15 cellular contexts compared by ENCODE assay signal in the genomic region with DNA sequence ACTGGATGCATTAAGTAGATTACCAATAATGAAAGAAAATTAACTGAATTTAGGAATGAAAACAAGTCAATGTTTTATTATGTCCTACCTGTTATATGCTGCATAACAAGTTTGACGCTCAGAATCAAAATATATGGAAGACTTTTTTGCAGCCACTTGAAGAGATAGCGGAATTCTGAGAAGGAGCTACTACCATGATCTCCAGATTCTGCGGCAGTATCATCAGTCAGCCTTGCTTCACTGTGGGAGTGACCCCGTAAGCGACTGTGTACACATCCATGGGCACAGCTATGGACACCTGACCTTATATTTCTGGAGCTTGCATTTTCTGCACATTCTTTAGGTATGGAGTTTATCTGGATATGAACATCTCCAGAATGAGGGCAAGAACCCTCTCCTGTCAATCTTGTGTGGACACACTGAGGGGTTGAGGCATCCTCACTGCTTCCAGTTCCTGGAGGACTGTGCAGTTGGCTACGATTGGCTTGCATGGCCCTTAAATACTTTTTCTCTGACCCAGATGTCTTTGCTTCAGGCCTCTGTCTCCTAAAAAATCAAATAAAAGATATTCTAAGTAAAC. TPM values are rescaled to one million over a fixed set of nuclear protein-coding genes. Genes with fewer than 3 reads are reported as not detected.
A peak's percentile ranks its signal among the peaks of the same experiment; 100 is the strongest.
DNase-seq lines count a peak whose midpoint lies in the region; ATAC-seq, FAIRE-seq and TF ChIP-seq lines count a peak whose summit lies in the region.
"Had no signal": no experiment of that assay in that cellular context is flagged by ENCODE, and none has a peak within 500 bp of the region (broad histone marks: within the 10 kb centered on the region; RNA-seq: fewer than 3 reads in every experiment).

No MANE protein-coding gene starts in this region.

- no peak overlapping the region for H3K4me3 ChIP-seq in CD8-positive, alpha-beta memory T cell (ENCODE audit: low read length)
- H3K4me3 ChIP-seq in Loucy (ENCODE audit: low read length, poor library complexity, severe bottlenecking) (peak overlapping the region; percentile 83), K562 (no peak overlapping the region), neural progenitor cell (no peak overlapping the region)

- TF ChIP-seq EP300 in K562 (IDR thresholded peaks at IDR 0.05; ENCODE audit: low read length) = no peak

- no peak for TF ChIP-seq POLR2A in K562 (conservative IDR thresholded peaks at IDR 0.05)

- no peak overlapping the region for H2AFZ ChIP-seq in Loucy (ENCODE audit: low read length)
- H2AFZ ChIP-seq in K562 (ENCODE audit: low read depth, low read length) = no peak overlapping the region
- no peak overlapping the region for H2AFZ ChIP-seq in neural progenitor cell (replicated peaks)

- no peaks in the 10 kb centered on the region for H3K27me3 ChIP-seq in CD8-positive, alpha-beta memory T cell (ENCODE audit: insufficient read depth, low read length, poor library complexity, severe bottlenecking)
- no peaks in the 10 kb centered on the region for H3K27me3 ChIP-seq in Loucy (ENCODE audit: insufficient read depth, low read length, poor library complexity, severe bottlenecking)
- H3K27me3 ChIP-seq in K562 (ENCODE audit: control insufficient read depth in 2 of 2, insufficient read depth in 2 of 2, low read length in 2 of 2) = no peaks in the 10 kb centered on the region
- H3K27me3 ChIP-seq in neural progenitor cell = peaks cover 28% of the 10 kb centered on the region

- no peak for FAIRE-seq in K562 (lab: Jason Lieb, UNC)
- FAIRE-seq: HTR-8/SVneo had no signal

- peaks cover 0 to 30% (median 5%) of the 10 kb centered on the region in 3 donors for H3K36me3 Mint-ChIP-seq in CD8-positive, alpha-beta memory T cell
- peaks cover 6% of the 10 kb centered on the region for H3K36me3 Mint-ChIP-seq in neural progenitor cell

- H3K9me3 Mint-ChIP-seq in CD8-positive, alpha-beta memory T cell = no peaks in the 10 kb centered on the region
- no peaks in the 10 kb centered on the region for H3K9me3 Mint-ChIP-seq in neural progenitor cell
- H3K9me3 Mint-ChIP-seq: memory B cell had no signal

- H3K4me1 Mint-ChIP-seq in CD8-positive, alpha-beta memory T cell = peaks cover 26 to 42% (median 34%) of the 10 kb centered on the region in 3 donors
- peaks cover 18% of the 10 kb centered on the region for H3K4me1 Mint-ChIP-seq in neural progenitor cell

- H3K9me1 ChIP-seq in K562 (ENCODE audit: control insufficient read depth, insufficient read depth, low read length) = no peaks in the 10 kb centered on the region

- no TSS peak for BruUV-seq in K562 (replicated peaks; lab: Mats Ljungman, UMichigan)

- no peak for DNase-seq in CD8-positive, alpha-beta memory T cell
- DNase-seq in K562 (ENCODE audit: extremely low read depth in 1 of 4, low spot score in 3 of 4) = no peak
- DNase-seq in neural progenitor cell (ENCODE audit: low spot score) = no peak
- DNase-seq in stimulated activated CD4-positive, alpha-beta T cell treated with anti-CD3 and anti-CD28 coated beads, Interleukin-12 subunit alpha, Interleukin-12 subunit beta, amount 100 ng/mL, for 4 hours = no peak
- DNase-seq in NCI-H1092 (lab: John Stamatoyannopoulos, UW) = no peak
- no peak for DNase-seq in DMS 273 treated with DMSO at 0.1 percent for 48 hours (lab: John Stamatoyannopoulos, UW)
- DNase-seq: DMS153, NCI-H1694, NCI-H82, substantia nigra had no signal

- ATAC-seq in K562 = no peak
- ATAC-seq: HCT116 had no signal

- H3K9ac ChIP-seq in Loucy (ENCODE audit: low read depth, low read length, poor library complexity, severe bottlenecking) (peak overlapping the region; percentile 75), K562 (ENCODE audit: insufficient read depth in 1 of 2, low read depth in 2 of 2, low read length in 2 of 2) (peak overlapping the region in 1 of 2 experiments; percentile 61; a peak in 1 of 4 replicates), neural progenitor cell (no peak overlapping the region)

- H4K20me1 ChIP-seq in Loucy (ENCODE audit: insufficient read depth, low read length, poor library complexity, severe bottlenecking) = no peaks in the 10 kb centered on the region
- H4K20me1 ChIP-seq in K562 (replicated peaks; ENCODE audit: control insufficient read depth, insufficient read depth, low read length) = no peaks in the 10 kb centered on the region
- H4K20me1 ChIP-seq in neural progenitor cell (ENCODE audit: low read depth) = no peaks in the 10 kb centered on the region

- CTCF ChIA-PET in CD8-positive, alpha-beta memory T cell (lab: Charles Lee) = no interaction called here
- CTCF ChIA-PET in K562 (lab: Yijun Ruan, JAX; ENCODE audit: low intra/inter-chr PET ratio) = no interaction called here

- in situ Hi-C loops in K562 (cut with MboI) = no loop called here

- no peaks in the 10 kb centered on the region for H3K27me3 Mint-ChIP-seq in CD8-positive, alpha-beta memory T cell
- peaks cover 3% of the 10 kb centered on the region for H3K27me3 Mint-ChIP-seq in neural progenitor cell (ENCODE audit: insufficient read depth, low read depth)
- H3K27me3 Mint-ChIP-seq: memory B cell had no signal

- 70% methylated on average over 6 of the region's 6 CpGs for WGBS in K562 (ENCODE audit: insufficient coverage, low coverage, missing lambda C conversion rate)

- no peak overlapping the region for H3K27ac ChIP-seq in CD8-positive, alpha-beta memory T cell (ENCODE audit: low read depth, low read length)
- H3K27ac ChIP-seq in K562 (ENCODE audit: extremely low read depth, low read depth, low read length) (no peak overlapping the region), neural progenitor cell (no peak overlapping the region)
- H3K27ac ChIP-seq: SK-N-MC had no signal

- H3F3A ChIP-seq in Loucy (ENCODE audit: low read depth) (no peaks in the 10 kb centered on the region), neural progenitor cell (ENCODE audit: low read depth) (peaks cover 17% of the 10 kb centered on the region)

- peak overlapping the region; percentile 89 to 98 (median 94) for H3K4me3 Mint-ChIP-seq in CD8-positive, alpha-beta memory T cell
- H3K4me3 Mint-ChIP-seq in neural progenitor cell = peak overlapping the region; percentile 75

- no peak for TF ChIP-seq RAD21 in K562 (CRISPR knock-in tag; conservative IDR thresholded peaks at IDR 0.05 in 1 of 2, IDR thresholded peaks at IDR 0.05 in 1 of 2)

- POLR2A ChIA-PET in CD8-positive, alpha-beta memory T cell (lab: Charles Lee) = no interaction called here
- POLR2A ChIA-PET in K562 (lab: Yijun Ruan, JAX) = interaction anchor here (0.6 kb wide), 1 partner anchor 255 kb away, joined by 3 read pairs; a partner anchor contains a TSS

- H3K27ac Mint-ChIP-seq in CD8-positive, alpha-beta memory T cell = peak overlapping the region in 5 of 8 donors; percentile 9 to 90 (median 47)
- no peak overlapping the region for H3K27ac Mint-ChIP-seq in neural progenitor cell

- H3K79me2 ChIP-seq in Loucy (ENCODE audit: insufficient read depth, low read length) (peaks cover 14% of the 10 kb centered on the region; the same call in 1 of the 2 replicates), K562 (ENCODE audit: control insufficient read depth, insufficient read depth, low read length) (peaks cover 12% of the 10 kb centered on the region; the same call in 2 of the 3 replicates), neural progenitor cell (ENCODE audit: low read depth) (no peaks in the 10 kb centered on the region)

- peaks cover 4% of the 10 kb centered on the region for H3K36me3 ChIP-seq in CD8-positive, alpha-beta memory T cell (ENCODE audit: insufficient read depth, low read length)
- H3K36me3 ChIP-seq in Loucy (ENCODE audit: insufficient read depth, low read length) = no peaks in the 10 kb centered on the region
- peaks cover 9% of the 10 kb centered on the region; the same call in 1 of the 3 replicates for H3K36me3 ChIP-seq in K562 (ENCODE audit: control insufficient read depth, insufficient read depth, low read length)
- H3K36me3 ChIP-seq in neural progenitor cell = no peaks in the 10 kb centered on the region

- H3K9me3 ChIP-seq in CD8-positive, alpha-beta memory T cell (ENCODE audit: low read length) = no peaks in the 10 kb centered on the region
- H3K9me3 ChIP-seq in Loucy (ENCODE audit: insufficient read depth, low read depth, low read length) = no peaks in the 10 kb centered on the region
- H3K9me3 ChIP-seq in K562 (replicated peaks; ENCODE audit: control insufficient read depth, insufficient read depth, low read depth, low read length) = no peaks in the 10 kb centered on the region
- no peaks in the 10 kb centered on the region for H3K9me3 ChIP-seq in neural progenitor cell (ENCODE audit: low read depth)

- H3K4me1 ChIP-seq in CD8-positive, alpha-beta memory T cell (ENCODE audit: insufficient read depth, low read length) = peaks cover 21% of the 10 kb centered on the region
- peaks cover 18% of the 10 kb centered on the region for H3K4me1 ChIP-seq in Loucy (ENCODE audit: insufficient read depth, low read length, poor library complexity, severe bottlenecking)
- peaks cover 5 to 11% of the 10 kb centered on the region in 2 experiments; a peak in 4 of 5 replicates for H3K4me1 ChIP-seq in K562 (replicated peaks in 1 of 2; ENCODE audit: control insufficient read depth in 2 of 2, insufficient read depth in 2 of 2, low read length in 2 of 2)
- peaks cover 4% of the 10 kb centered on the region for H3K4me1 ChIP-seq in neural progenitor cell

- H3K9me2 ChIP-seq in Loucy (replicated peaks; ENCODE audit: low read depth, low read length) = no peaks in the 10 kb centered on the region

- H3K4me2 ChIP-seq in Loucy (ENCODE audit: low read depth, low read length, poor library complexity, severe bottlenecking) (peak overlapping the region; percentile 89), K562 (ENCODE audit: insufficient read depth, low read length) (0 out of 2 replicates have a peak overlapping the region, but pooled peaks have one; percentile 95), neural progenitor cell (no peak overlapping the region)

- intact Hi-C loops in K562 (cut with micrococcal nuclease) = no loop called here

- TF ChIP-seq CTCF in Loucy (conservative IDR thresholded peaks at IDR 0.05; ENCODE audit: low read length) (no peak), K562 (IDR thresholded peaks at IDR 0.05 in 2 of 3, conservative IDR thresholded peaks at IDR 0.05 in 1 of 3; ENCODE audit: insufficient read depth in 2 of 3, low read depth in 1 of 3, low read length in 3 of 3) (no peak), neural progenitor cell (IDR thresholded peaks at IDR 0.05) (no peak)

RNA-seq across cellular contexts. Expression of a gene that starts 1.7 kb away (rescaled TPM):
- total RNA-seq in CD8-positive, alpha-beta memory T cell = 10 to 100 TPM; 17.5 to 21.8 TPM
- polyA plus RNA-seq in CD8-positive, alpha-beta memory T cell = 28.0 TPM
- total RNA-seq in K562 (2011; cell fraction: chromatin; rRNA removed; ENCODE audit: low replicate concordance) = 41.6 and 43.5 TPM in 2 replicates
- total RNA-seq in K562 (2011; cell fraction: nucleolus; rRNA removed) = 18.3 and 19.2 TPM in 2 replicates
- 32.2 and 48.0 TPM in 2 replicates for total RNA-seq in K562 (2011; cell fraction: nucleoplasm; rRNA removed)
- total RNA-seq in K562 (2014; rRNA removed) (15.3 and 15.8 TPM in 2 replicates), K562 (2014; rRNA removed; fragmentation: Illumina TruSeq; extraction: Trizol) (26.3 and 28.3 TPM in 2 replicates), K562 (2015; rRNA removed; fragmentation: Illumina TruSeq; extraction: Trizol) (17.6 and 18.3 TPM in 2 replicates), K562 (2021) (18.5 and 22.0 TPM in 2 replicates), neural progenitor cell (ENCODE audit: low replicate concordance) (15.8 and 20.5 TPM in 2 replicates)
- polyA plus RNA-seq in K562 (2011; rRNA removed) (27.3 and 34.8 TPM in 2 replicates), K562 (2014; fragmentation: Illumina TruSeq; extraction: Trizol) (21.3 and 23.5 TPM in 2 replicates), K562 (2014; fragmentation: Nextera tagmentation; extraction: Ambion mirVana) (10 to 100 TPM; 58.5 to 61.3 TPM), K562 (2014; rRNA removed) (16.7 and 20.6 TPM in 2 replicates)
- polyA plus RNA-seq in K562 (2011; cell fraction: cytosol; rRNA removed) = 10.8 and 16.8 TPM in 2 replicates
- 25.6 and 33.0 TPM in 2 replicates for polyA plus RNA-seq in K562 (2011; cell fraction: nucleus; rRNA removed)
- polyA plus RNA-seq in K562 (2012) = 22.1 and 23.3 TPM in 2 replicates
- polyA minus RNA-seq in K562 (2011; rRNA and poly(A)+ RNA removed) = 20.0 and 24.6 TPM in 2 replicates
- 9.3 and 12.2 TPM in 2 replicates for polyA minus RNA-seq in K562 (2011; cell fraction: cytosol; rRNA and poly(A)+ RNA removed)
- polyA minus RNA-seq in K562 (2011; cell fraction: nucleus; rRNA and poly(A)+ RNA removed) = 9.6 and 11.6 TPM in 2 replicates
